ENCODE assay signal across 21 cellular contexts in genomic region chr10:128220011-128220410, GRCh38.
DNase-seq lines count a peak whose midpoint lies in the region; ATAC-seq and TF ChIP-seq lines count a peak whose summit lies in the region.
"Had no signal": no experiment of that assay in that cellular context is flagged by ENCODE, and none has a peak within 500 bp of the region (broad histone marks: within the 10 kb centered on the region; RNA-seq: fewer than 3 reads in every experiment).

No MANE protein-coding gene starts in this region.

- intact Hi-C loops in colonic mucosa (cut with DNase I), result no loop called here

- no peaks in the 10 kb centered on the region for H3K36me3 ChIP-seq in colonic mucosa
- no peaks in the 10 kb centered on the region for H3K36me3 ChIP-seq in neutrophil
- H3K36me3 ChIP-seq: SJSA1 had no signal

- peak; percentile 31 for DNase-seq in NCI-H748 (lab: John Stamatoyannopoulos, UW; ENCODE audit: unreplicated experiment)
- DNase-seq in NCI-H748 treated with DMSO at 0.1 percent for 48 hours (lab: John Stamatoyannopoulos, UW), result no peak
- DNase-seq in LNCaP clone FGC (ENCODE audit: low read depth), result peak; percentile 32
- DNase-seq in colonic mucosa, result no peak
- no peak for DNase-seq in stimulated activated CD4-positive, alpha-beta T cell treated with anti-CD3 and anti-CD28 coated beads, Interleukin-2, amount 100 ng/mL, for 24 hours
- DNase-seq: 8988T; CD4-positive, CD25-positive, alpha-beta regulatory T cell; DMS79 treated with DMSO at 0.1 percent for 48 hours; H9; HFFc6; NCI-H1092 treated with DMSO at 0.1 percent for 48 hours; NCI-H1436 treated with DMSO at 0.1 percent for 48 hours; NCI-H1930; NCI-H2227 treated with DMSO at 0.1 percent for 48 hours; NCI-H510A; NCI-H82 had no signal

- H3K9me3 ChIP-seq in colonic mucosa (no peaks in the 10 kb centered on the region), neutrophil (no peaks in the 10 kb centered on the region)
- H3K9me3 ChIP-seq: SJSA1 had no signal

- H3K4me3 ChIP-seq in LNCaP clone FGC (ENCODE audit: low read depth, low read length), result no peak overlapping the region
- no peak overlapping the region for H3K4me3 ChIP-seq in colonic mucosa
- no peak overlapping the region for H3K4me3 ChIP-seq in neutrophil (ENCODE audit: low read depth in 1 of 2, low read length in 1 of 2)
- H3K4me3 ChIP-seq: K562, SJSA1 had no signal

- H3K4me1 ChIP-seq in colonic mucosa, result no peaks in the 10 kb centered on the region
- peaks cover 31 to 36% of the 10 kb centered on the region in 2 experiments for H3K4me1 ChIP-seq in neutrophil (ENCODE audit: control insufficient read depth in 1 of 2, insufficient read depth in 1 of 2, low read depth in 1 of 2, low read length in 1 of 2)
- H3K4me1 ChIP-seq: SJSA1 had no signal

- H3K27ac ChIP-seq in colonic mucosa (peak overlapping the region; percentile 43), neutrophil (peak overlapping the region; percentile 84)
- H3K27ac ChIP-seq: SJSA1 had no signal

- H3K9ac ChIP-seq in colonic mucosa (ENCODE audit: low read depth in 2 of 2, low read length in 2 of 2), result no peak overlapping the region

- H3K27me3 ChIP-seq in colonic mucosa (no peaks in the 10 kb centered on the region), neutrophil (no peaks in the 10 kb centered on the region)
- H3K27me3 ChIP-seq: SJSA1 had no signal

- TF ChIP-seq CTCF in LNCaP clone FGC (IDR thresholded peaks at IDR 0.05; ENCODE audit: control insufficient read depth, extremely low read depth, insufficient read depth), result no peak
- no peak for TF ChIP-seq CTCF in colonic mucosa (IDR thresholded peaks at IDR 0.05)
- TF ChIP-seq CTCF in neutrophil (IDR thresholded peaks at IDR 0.05), result no peak

- ATAC-seq in GM19023 (IDR thresholded peaks at IDR 0.05; ENCODE audit: unreplicated experiment), result no peak
- ATAC-seq: K562, Right ventricle myocardium inferior had no signal

Comparison
In these comparisons a context has a peak if more than half of its experiments do, and no peak if none do; other contexts are left out.
1. DNase-seq: peak in NCI-H748 (single experiment) and LNCaP clone FGC (single experiment); none in NCI-H748 treated with DMSO at 0.1 percent for 48 hours (single experiment), colonic mucosa (single experiment) and stimulated activated CD4-positive, alpha-beta T cell treated with anti-CD3 and anti-CD28 coated beads, Interleukin-2, amount 100 ng/mL, for 24 hours (0 of 2).